Comparison of ENCODE assay signal across 1 cellular context in the genomic region with DNA sequence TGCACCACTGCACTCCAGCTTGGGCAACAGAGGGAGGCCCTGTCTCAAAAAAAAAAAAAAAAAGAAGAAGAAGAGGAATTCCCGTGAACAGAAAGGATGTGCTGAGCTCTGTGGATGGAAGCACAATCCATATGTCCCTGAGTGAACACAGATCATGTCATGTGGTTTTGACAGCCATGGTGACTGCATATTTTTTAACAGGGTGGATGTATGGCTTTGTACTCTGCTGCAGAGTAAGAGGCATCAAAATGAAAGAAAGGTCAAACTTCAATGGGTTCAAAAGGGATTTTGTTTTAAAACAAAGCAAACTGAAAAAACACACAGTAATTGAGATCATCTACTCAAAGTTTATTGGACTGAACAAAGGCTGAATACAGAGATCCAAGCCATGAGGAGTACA.
TF ChIP-seq lines count a peak whose summit lies in the region.

No MANE protein-coding gene starts in this region.

TF ChIP-seq in HepG2, 621 proteins besides CTCF, POLR2A, EP300 and RAD21 (continues in another document):
- TF ChIP-seq XBP1 (CRISPR knock-in tag; IDR thresholded peaks at IDR 0.05) (no peak), CBFB (CRISPR knock-in tag; IDR thresholded peaks at IDR 0.05) (no peak), SIN3A (IDR thresholded peaks at IDR 0.05; ENCODE audit: borderline replicate concordance, low read depth, low read length) (no peak), SOX5 (CRISPR knock-in tag; IDR thresholded peaks at IDR 0.05; ENCODE audit: borderline replicate concordance) (peak; percentile 60; the same call in 1 of the 2 replicates), POGZ (CRISPR knock-in tag; IDR thresholded peaks at IDR 0.05) (0 out of 2 replicates have a peak, but pooled peaks have one; percentile 15), XRCC5 (optimal IDR thresholded peaks at IDR 0.05; ENCODE audit: low read length) (no peak), SKI (IDR thresholded peaks at IDR 0.05; ENCODE audit: partially characterized antibody) (no peak), PTBP1 (IDR thresholded peaks at IDR 0.05; ENCODE audit: low read depth, low read length, poor library complexity, severe bottlenecking) (no peak), TCF7L2 (IDR thresholded peaks at IDR 0.05; ENCODE audit: low read depth, low read length) (no peak), ISX (CRISPR knock-in tag; conservative IDR thresholded peaks at IDR 0.05) (no peak), ZNF468 (CRISPR knock-in tag; IDR thresholded peaks at IDR 0.05) (no peak), ZNF841 (CRISPR knock-in tag; IDR thresholded peaks at IDR 0.05; ENCODE audit: borderline replicate concordance) (no peak), ZNF724P (CRISPR knock-in tag; IDR thresholded peaks at IDR 0.05; ENCODE audit: borderline replicate concordance) (no peak), JUN (CRISPR knock-in tag; IDR thresholded peaks at IDR 0.05) (no peak), AGO2 (optimal IDR thresholded peaks at IDR 0.05; ENCODE audit: low read depth, low read length) (no peak), RBFOX2 (IDR thresholded peaks at IDR 0.05; ENCODE audit: low read depth, low read length) (no peak), TEAD3 (CRISPR knock-in tag; optimal IDR thresholded peaks at IDR 0.05; ENCODE audit: borderline replicate concordance) (peak; percentile 17), JDP2 (CRISPR knock-in tag; IDR thresholded peaks at IDR 0.05; ENCODE audit: borderline replicate concordance) (no peak), ZKSCAN8 (CRISPR knock-in tag; IDR thresholded peaks at IDR 0.05; ENCODE audit: borderline replicate concordance) (no peak), ZNF616 (CRISPR knock-in tag; IDR thresholded peaks at IDR 0.05; ENCODE audit: low read depth) (no peak), MYNN (CRISPR knock-in tag; IDR thresholded peaks at IDR 0.05; ENCODE audit: low read depth) (no peak), ZNF598 (CRISPR knock-in tag; IDR thresholded peaks at IDR 0.05; ENCODE audit: borderline replicate concordance) (no peak), ZNF782 (CRISPR knock-in tag; IDR thresholded peaks at IDR 0.05; ENCODE audit: borderline replicate concordance) (no peak), ZNF7 (CRISPR knock-in tag; IDR thresholded peaks at IDR 0.05) (no peak), SAP130 (CRISPR knock-in tag; IDR thresholded peaks at IDR 0.05; ENCODE audit: low read depth) (peak; percentile 43), TAF1 (CRISPR knock-in tag; IDR thresholded peaks at IDR 0.05) (no peak)
- TF ChIP-seq, protein P1, sequence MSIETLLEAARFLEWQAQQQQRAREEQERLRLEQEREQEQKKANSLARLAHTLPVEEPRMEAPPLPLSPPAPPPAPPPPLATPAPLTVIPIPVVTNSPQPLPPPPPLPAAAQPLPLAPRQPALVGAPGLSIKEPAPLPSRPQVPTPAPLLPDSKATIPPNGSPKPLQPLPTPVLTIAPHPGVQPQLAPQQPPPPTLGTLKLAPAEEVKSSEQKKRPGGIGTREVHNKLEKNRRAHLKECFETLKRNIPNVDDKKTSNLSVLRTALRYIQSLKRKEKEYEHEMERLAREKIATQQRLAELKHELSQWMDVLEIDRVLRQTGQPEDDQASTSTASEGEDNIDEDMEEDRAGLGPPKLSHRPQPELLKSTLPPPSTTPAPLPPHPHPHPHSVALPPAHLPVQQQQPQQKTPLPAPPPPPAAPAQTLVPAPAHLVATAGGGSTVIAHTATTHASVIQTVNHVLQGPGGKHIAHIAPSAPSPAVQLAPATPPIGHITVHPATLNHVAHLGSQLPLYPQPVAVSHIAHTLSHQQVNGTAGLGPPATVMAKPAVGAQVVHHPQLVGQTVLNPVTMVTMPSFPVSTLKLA (IDR thresholded peaks at IDR 0.05) = peak; percentile 43
- TF ChIP-seq, protein P2, sequence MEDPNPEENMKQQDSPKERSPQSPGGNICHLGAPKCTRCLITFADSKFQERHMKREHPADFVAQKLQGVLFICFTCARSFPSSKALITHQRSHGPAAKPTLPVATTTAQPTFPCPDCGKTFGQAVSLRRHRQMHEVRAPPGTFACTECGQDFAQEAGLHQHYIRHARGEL (CRISPR knock-in tag; IDR thresholded peaks at IDR 0.05) = no peak
- TF ChIP-seq, protein P3, sequence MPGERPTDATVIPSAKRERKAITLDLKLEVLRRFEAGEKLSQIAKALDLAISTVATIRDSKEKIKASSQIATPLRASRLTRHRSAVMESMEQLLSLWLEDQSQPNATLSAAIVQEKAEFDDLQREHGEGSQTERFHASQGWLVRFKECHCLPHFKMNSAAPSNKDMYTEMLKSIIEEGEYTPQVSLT (CRISPR knock-in tag; IDR thresholded peaks at IDR 0.05; ENCODE audit: borderline replicate concordance, low read depth) = no peak
- TF ChIP-seq, protein P4, sequence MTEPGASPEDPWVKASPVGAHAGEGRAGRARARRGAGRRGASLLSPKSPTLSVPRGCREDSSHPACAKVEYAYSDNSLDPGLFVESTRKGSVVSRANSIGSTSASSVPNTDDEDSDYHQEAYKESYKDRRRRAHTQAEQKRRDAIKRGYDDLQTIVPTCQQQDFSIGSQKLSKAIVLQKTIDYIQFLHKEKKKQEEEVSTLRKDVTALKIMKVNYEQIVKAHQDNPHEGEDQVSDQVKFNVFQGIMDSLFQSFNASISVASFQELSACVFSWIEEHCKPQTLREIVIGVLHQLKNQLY (CRISPR knock-in tag; IDR thresholded peaks at IDR 0.05) = no peak
- TF ChIP-seq, protein P5, sequence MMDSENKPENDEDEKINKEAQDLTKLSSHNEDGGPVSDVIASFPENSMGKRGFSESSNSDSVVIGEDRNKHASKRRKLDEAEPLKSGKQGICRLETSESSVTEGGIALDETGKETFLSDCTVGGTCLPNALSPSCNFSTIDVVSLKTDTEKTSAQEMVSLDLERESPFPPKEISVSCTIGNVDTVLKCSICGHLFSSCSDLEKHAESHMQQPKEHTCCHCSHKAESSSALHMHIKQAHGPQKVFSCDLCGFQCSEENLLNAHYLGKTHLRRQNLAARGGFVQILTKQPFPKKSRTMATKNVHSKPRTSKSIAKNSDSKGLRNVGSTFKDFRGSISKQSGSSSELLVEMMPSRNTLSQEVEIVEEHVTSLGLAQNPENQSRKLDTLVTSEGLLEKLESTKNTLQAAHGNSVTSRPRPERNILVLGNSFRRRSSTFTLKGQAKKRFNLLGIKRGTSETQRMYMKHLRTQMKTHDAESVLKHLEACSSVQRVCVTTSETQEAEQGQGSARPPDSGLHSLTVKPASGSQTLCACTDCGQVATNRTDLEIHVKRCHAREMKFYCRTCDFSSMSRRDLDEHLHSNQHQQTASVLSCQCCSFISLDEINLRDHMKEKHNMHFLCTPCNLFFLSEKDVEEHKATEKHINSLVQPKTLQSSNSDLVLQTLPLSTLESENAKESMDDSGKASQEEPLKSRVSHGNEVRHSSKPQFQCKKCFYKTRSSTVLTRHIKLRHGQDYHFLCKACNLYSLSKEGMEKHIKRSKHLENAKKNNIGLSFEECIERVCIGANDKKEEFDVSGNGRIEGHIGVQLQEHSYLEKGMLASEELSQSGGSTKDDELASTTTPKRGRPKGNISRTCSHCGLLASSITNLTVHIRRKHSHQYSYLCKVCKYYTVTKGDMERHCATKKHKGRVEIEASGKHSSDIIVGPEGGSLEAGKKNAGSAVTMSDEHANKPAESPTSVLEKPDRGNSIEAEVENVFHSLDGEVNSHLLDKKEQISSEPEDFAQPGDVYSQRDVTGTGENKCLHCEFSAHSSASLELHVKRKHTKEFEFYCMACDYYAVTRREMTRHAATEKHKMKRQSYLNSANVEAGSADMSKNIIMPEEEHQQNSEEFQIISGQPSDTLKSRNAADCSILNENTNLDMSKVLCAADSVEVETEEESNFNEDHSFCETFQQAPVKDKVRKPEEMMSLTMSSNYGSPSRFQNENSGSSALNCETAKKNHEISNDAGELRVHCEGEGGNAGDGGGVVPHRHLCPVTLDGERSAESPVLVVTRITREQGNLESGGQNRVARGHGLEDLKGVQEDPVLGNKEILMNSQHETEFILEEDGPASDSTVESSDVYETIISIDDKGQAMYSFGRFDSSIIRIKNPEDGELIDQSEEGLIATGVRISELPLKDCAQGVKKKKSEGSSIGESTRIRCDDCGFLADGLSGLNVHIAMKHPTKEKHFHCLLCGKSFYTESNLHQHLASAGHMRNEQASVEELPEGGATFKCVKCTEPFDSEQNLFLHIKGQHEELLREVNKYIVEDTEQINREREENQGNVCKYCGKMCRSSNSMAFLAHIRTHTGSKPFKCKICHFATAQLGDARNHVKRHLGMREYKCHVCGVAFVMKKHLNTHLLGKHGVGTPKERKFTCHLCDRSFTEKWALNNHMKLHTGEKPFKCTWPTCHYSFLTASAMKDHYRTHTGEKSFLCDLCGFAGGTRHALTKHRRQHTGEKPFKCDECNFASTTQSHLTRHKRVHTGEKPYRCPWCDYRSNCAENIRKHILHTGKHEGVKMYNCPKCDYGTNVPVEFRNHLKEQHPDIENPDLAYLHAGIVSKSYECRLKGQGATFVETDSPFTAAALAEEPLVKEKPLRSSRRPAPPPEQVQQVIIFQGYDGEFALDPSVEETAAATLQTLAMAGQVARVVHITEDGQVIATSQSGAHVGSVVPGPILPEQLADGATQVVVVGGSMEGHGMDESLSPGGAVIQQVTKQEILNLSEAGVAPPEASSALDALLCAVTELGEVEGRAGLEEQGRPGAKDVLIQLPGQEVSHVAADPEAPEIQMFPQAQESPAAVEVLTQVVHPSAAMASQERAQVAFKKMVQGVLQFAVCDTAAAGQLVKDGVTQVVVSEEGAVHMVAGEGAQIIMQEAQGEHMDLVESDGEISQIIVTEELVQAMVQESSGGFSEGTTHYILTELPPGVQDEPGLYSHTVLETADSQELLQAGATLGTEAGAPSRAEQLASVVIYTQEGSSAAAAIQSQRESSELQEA (CRISPR knock-in tag; IDR thresholded peaks at IDR 0.05; ENCODE audit: not compliant biosample characterization) = no peak
- TF ChIP-seq, protein P6, sequence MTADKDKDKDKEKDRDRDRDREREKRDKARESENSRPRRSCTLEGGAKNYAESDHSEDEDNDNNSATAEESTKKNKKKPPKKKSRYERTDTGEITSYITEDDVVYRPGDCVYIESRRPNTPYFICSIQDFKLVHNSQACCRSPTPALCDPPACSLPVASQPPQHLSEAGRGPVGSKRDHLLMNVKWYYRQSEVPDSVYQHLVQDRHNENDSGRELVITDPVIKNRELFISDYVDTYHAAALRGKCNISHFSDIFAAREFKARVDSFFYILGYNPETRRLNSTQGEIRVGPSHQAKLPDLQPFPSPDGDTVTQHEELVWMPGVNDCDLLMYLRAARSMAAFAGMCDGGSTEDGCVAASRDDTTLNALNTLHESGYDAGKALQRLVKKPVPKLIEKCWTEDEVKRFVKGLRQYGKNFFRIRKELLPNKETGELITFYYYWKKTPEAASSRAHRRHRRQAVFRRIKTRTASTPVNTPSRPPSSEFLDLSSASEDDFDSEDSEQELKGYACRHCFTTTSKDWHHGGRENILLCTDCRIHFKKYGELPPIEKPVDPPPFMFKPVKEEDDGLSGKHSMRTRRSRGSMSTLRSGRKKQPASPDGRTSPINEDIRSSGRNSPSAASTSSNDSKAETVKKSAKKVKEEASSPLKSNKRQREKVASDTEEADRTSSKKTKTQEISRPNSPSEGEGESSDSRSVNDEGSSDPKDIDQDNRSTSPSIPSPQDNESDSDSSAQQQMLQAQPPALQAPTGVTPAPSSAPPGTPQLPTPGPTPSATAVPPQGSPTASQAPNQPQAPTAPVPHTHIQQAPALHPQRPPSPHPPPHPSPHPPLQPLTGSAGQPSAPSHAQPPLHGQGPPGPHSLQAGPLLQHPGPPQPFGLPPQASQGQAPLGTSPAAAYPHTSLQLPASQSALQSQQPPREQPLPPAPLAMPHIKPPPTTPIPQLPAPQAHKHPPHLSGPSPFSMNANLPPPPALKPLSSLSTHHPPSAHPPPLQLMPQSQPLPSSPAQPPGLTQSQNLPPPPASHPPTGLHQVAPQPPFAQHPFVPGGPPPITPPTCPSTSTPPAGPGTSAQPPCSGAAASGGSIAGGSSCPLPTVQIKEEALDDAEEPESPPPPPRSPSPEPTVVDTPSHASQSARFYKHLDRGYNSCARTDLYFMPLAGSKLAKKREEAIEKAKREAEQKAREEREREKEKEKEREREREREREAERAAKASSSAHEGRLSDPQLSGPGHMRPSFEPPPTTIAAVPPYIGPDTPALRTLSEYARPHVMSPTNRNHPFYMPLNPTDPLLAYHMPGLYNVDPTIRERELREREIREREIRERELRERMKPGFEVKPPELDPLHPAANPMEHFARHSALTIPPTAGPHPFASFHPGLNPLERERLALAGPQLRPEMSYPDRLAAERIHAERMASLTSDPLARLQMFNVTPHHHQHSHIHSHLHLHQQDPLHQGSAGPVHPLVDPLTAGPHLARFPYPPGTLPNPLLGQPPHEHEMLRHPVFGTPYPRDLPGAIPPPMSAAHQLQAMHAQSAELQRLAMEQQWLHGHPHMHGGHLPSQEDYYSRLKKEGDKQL (CRISPR knock-in tag; IDR thresholded peaks at IDR 0.05; ENCODE audit: low read depth) = no peak
- TF ChIP-seq, protein P7, sequence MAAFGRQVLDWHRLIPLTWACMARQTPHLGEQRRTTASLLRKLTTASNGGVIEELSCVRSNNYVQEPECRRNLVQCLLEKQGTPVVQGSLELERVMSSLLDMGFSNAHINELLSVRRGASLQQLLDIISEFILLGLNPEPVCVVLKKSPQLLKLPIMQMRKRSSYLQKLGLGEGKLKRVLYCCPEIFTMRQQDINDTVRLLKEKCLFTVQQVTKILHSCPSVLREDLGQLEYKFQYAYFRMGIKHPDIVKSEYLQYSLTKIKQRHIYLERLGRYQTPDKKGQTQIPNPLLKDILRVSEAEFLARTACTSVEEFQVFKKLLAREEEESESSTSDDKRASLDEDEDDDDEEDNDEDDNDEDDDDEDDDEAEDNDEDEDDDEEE (CRISPR knock-in tag; IDR thresholded peaks at IDR 0.05) = no peak
- TF ChIP-seq, protein P8, sequence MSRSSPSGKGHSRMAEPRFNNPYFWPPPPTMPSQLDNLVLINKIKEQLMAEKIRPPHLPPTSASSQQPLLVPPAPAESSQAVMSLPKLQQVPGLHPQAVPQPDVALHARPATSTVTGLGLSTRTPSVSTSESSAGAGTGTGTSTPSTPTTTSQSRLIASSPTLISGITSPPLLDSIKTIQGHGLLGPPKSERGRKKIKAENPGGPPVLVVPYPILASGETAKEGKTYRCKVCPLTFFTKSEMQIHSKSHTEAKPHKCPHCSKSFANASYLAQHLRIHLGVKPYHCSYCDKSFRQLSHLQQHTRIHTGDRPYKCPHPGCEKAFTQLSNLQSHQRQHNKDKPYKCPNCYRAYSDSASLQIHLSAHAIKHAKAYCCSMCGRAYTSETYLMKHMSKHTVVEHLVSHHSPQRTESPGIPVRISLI (CRISPR knock-in tag; IDR thresholded peaks at IDR 0.05; ENCODE audit: borderline replicate concordance) = peak; percentile 69; the same call in 1 of the 2 replicates
